Comparison of ENCODE assay signal across 8 cellular contexts in genomic region chr1:113928950-113929749, GRCh38. TPM values are rescaled to one million over a fixed set of nuclear protein-coding genes. Genes with fewer than 3 reads are reported as not detected.
DNase-seq lines count a peak whose midpoint lies in the region; ATAC-seq and TF ChIP-seq lines count a peak whose summit lies in the region.

Gene HIPK1 (plus strand): TSS chr1:113929324.

- H3K27me3 Mint-ChIP-seq in activated T-cell treated with anti-CD3 and anti-CD28 coated beads, Interleukin-2, amount 50 U/mL, for 24 hours, result no peaks in the 10 kb centered on the region

- H3K4me3 Mint-ChIP-seq in activated T-cell treated with anti-CD3 and anti-CD28 coated beads, Interleukin-2, amount 50 U/mL, for 24 hours, result peak within 1 kb of the TSS; percentile 96

- peaks cover 47% of the 10 kb centered on the region for H3K4me1 Mint-ChIP-seq in activated T-cell treated with anti-CD3 and anti-CD28 coated beads, Interleukin-2, amount 50 U/mL, for 24 hours (ENCODE audit: low read depth)

- H3K27ac Mint-ChIP-seq in activated T-cell treated with anti-CD3 and anti-CD28 coated beads, Interleukin-2, amount 50 U/mL, for 24 hours, result peak within 1 kb of the TSS; percentile 99

- peak within 1 kb of the TSS; percentile 97 for H3K9ac ChIP-seq in mucosa of stomach (ENCODE audit: low read length)

- no peaks in the 10 kb centered on the region for H3K27me3 ChIP-seq in mucosa of stomach (ENCODE audit: control insufficient read depth, insufficient read depth, low read length)

- no peaks in the 10 kb centered on the region for H3K36me3 ChIP-seq in mucosa of stomach (ENCODE audit: control insufficient read depth, insufficient read depth, low read length)

- peaks cover 27% of the 10 kb centered on the region for H3K36me3 Mint-ChIP-seq in activated T-cell treated with anti-CD3 and anti-CD28 coated beads, Interleukin-2, amount 50 U/mL, for 24 hours (ENCODE audit: low read depth)

- DNase-seq in DMS153 treated with DMSO at 0.1 percent for 48 hours (lab: John Stamatoyannopoulos, UW; ENCODE audit: unreplicated experiment) (peak; percentile 71), erythroblast (lab: John Stamatoyannopoulos, UW) (peak; percentile 94 to 97)
- DNase-seq in Jurkat, Clone E6-1 (ENCODE audit: low read depth, low spot score), result peak; percentile 85
- peak; percentile 96 for DNase-seq in activated T-cell treated with anti-CD3 and anti-CD28 coated beads, Interleukin-2, amount 50 U/mL, for 24 hours
- peak; percentile 82 to 87 for DNase-seq in stimulated activated CD8-positive, alpha-beta memory T cell treated with anti-CD3 and anti-CD28 coated beads, Interleukin-7, amount 100 ng/mL, for 1 hour (ENCODE audit: low read depth in 2 of 2)

- peaks cover 19% of the 10 kb centered on the region for H3K4me1 ChIP-seq in mucosa of stomach (ENCODE audit: control insufficient read depth, insufficient read depth, low read length)

- no peaks in the 10 kb centered on the region for H3K9me3 Mint-ChIP-seq in activated T-cell treated with anti-CD3 and anti-CD28 coated beads, Interleukin-2, amount 50 U/mL, for 24 hours

- peak; percentile 63 for ATAC-seq in GM21619 (IDR thresholded peaks at IDR 0.05; ENCODE audit: unreplicated experiment)

- H3K4me3 ChIP-seq in Jurkat, Clone E6-1 (ENCODE audit: low read length), result peak within 1 kb of the TSS; percentile 95
- peak within 1 kb of the TSS; percentile 81 for H3K4me3 ChIP-seq in mucosa of stomach (ENCODE audit: low read length)

- H3K9me3 ChIP-seq in mucosa of stomach (ENCODE audit: control insufficient read depth, low read length), result no peaks in the 10 kb centered on the region

- TF ChIP-seq POLR2A in erythroblast (IDR thresholded peaks at IDR 0.05; ENCODE audit: low read length), result peak; percentile 98

TF ChIP-seq in PFSK-1, 5 proteins besides CTCF, POLR2A, EP300 and RAD21:
- TF ChIP-seq POLR2AphosphoS5 (IDR thresholded peaks at IDR 0.05; ENCODE audit: low read depth, low read length) (peak; percentile 76), FOXP2 (optimal IDR thresholded peaks at IDR 0.05; ENCODE audit: borderline replicate concordance, extremely low read depth, extremely low read length, insufficient read depth) (peak; percentile 95), TAF1 (IDR thresholded peaks at IDR 0.05; ENCODE audit: borderline replicate concordance, insufficient read depth, low read length) (peak; percentile 53; the same call in 1 of the 2 replicates), SIN3A (IDR thresholded peaks at IDR 0.05; ENCODE audit: borderline replicate concordance, insufficient read depth, low read length) (peak; percentile 93)
- TF ChIP-seq, protein P1, sequence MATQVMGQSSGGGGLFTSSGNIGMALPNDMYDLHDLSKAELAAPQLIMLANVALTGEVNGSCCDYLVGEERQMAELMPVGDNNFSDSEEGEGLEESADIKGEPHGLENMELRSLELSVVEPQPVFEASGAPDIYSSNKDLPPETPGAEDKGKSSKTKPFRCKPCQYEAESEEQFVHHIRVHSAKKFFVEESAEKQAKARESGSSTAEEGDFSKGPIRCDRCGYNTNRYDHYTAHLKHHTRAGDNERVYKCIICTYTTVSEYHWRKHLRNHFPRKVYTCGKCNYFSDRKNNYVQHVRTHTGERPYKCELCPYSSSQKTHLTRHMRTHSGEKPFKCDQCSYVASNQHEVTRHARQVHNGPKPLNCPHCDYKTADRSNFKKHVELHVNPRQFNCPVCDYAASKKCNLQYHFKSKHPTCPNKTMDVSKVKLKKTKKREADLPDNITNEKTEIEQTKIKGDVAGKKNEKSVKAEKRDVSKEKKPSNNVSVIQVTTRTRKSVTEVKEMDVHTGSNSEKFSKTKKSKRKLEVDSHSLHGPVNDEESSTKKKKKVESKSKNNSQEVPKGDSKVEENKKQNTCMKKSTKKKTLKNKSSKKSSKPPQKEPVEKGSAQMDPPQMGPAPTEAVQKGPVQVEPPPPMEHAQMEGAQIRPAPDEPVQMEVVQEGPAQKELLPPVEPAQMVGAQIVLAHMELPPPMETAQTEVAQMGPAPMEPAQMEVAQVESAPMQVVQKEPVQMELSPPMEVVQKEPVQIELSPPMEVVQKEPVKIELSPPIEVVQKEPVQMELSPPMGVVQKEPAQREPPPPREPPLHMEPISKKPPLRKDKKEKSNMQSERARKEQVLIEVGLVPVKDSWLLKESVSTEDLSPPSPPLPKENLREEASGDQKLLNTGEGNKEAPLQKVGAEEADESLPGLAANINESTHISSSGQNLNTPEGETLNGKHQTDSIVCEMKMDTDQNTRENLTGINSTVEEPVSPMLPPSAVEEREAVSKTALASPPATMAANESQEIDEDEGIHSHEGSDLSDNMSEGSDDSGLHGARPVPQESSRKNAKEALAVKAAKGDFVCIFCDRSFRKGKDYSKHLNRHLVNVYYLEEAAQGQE (IDR thresholded peaks at IDR 0.05; ENCODE audit: insufficient read depth in 1 of 2, low read depth in 2 of 2, low read length in 2 of 2), result no peak

RNA-seq across cellular contexts. Expression of gene HIPK1, which starts in this region (rescaled TPM):
- polyA plus RNA-seq in Jurkat, Clone E6-1 (2012; ENCODE audit: insufficient read depth, insufficient read length), result 28.6 TPM
- 16.9 TPM for polyA plus RNA-seq in PFSK-1 (2012; ENCODE audit: insufficient read length, low read depth)

Comparison
In these comparisons a context has a peak if more than half of its experiments do, and no peak if none do; other contexts are left out.
1. Peak in every context shown above with its lines: DNase-seq, ATAC-seq and H3K4me3 ChIP-seq.